ENCODE assay signal across 27 cellular contexts in the genomic region with DNA sequence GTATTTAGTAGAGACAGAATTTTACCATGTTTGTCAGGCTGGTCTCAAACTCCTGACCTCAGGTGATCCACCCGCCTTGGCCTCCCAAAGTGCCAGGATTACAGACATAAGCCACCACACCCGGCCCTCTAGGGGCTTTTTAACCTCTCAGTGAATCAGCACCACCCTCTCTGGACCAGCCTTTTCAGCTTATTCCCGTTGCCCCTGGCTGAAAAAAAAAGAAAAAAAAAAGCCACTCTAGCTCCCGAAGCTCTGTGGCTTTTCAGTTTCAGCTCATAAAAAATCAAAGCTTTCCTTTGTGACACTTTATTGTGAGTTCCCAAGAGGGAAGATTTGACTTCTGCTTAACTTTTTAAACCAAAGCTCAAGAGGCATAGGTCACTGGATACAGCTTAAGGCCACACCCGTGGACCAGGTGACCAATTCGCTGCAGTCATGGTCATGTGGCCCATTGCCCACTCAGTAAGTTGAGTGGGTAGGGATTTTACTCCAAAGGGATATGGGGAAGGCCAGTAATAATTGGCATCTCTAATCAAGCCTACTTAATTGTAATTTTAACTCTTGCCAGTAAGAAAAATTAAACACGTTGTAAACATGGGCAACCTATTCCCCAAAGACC. TPM values are rescaled to one million over a fixed set of nuclear protein-coding genes. Genes with fewer than 3 reads are reported as not detected.
A peak's percentile ranks its signal among the peaks of the same experiment; 100 is the strongest.
DNase-seq lines count a peak whose midpoint lies in the region; ATAC-seq and TF ChIP-seq lines count a peak whose summit lies in the region.
"Had no signal": no experiment of that assay in that cellular context is flagged by ENCODE, and none has a peak within 500 bp of the region (broad histone marks: within the 10 kb centered on the region; RNA-seq: fewer than 3 reads in every experiment).

No MANE protein-coding gene starts in this region.

- DNase-seq in CD1c-positive myeloid dendritic cell (ENCODE audit: extremely low spot score) (peak; percentile 35), ELR (ENCODE audit: low read depth) (peak; percentile 15), PC-3 (no peak), superior temporal gyrus (ENCODE audit: extremely low spot score) (no peak)
- DNase-seq in activated T-cell treated with anti-CD3 and anti-CD28 coated beads, Interleukin-2, amount 50 U/mL, for 4 hours, result no peak
- DNase-seq in activated T-cell treated with anti-CD3 and anti-CD28 coated beads, Interleukin-2, amount 50 U/mL, for 72 hours, result no peak
- DNase-seq: activated CD4-positive, alpha-beta T cell treated with anti-CD3 and anti-CD28 coated beads, Interleukin-2, amount 10 ng/mL, durations not matched to agents 24 days and 14 days; activated CD8-positive, alpha-beta memory T cell treated with anti-CD3 and anti-CD28 coated beads for 24 hours; activated gamma-delta T cell treated with Interleukin-2 at 50 U/mL for 16 hours; activated naive CD8-positive, alpha-beta T cell treated with anti-CD3 and anti-CD28 coated beads, Interleukin-2, amount 10 ng/mL, durations not matched to agents 7 days and 5 days; aorta; CD4-positive, alpha-beta T cell; EL; IMR-90; NCI-H1092 treated with DMSO at 0.1 percent for 48 hours; NCI-H187 treated with DMSO at 0.1 percent for 48 hours; NCI-H510A treated with DMSO at 0.1 percent for 48 hours; sigmoid colon; stimulated activated CD4-positive, alpha-beta T cell treated with anti-CD3 and anti-CD28 coated beads, Interleukin-4, amount 100 ng/mL, for 1 hour; stomach; T1000; thyroid gland had no signal

- POLR2A ChIA-PET in PC-3 (lab: Charles Lee; ENCODE audit: unreplicated experiment), result interaction anchor here (0.6 kb wide), 1 partner anchor 67 kb away, joined by 3 read pairs; no protein-coding TSS in a partner anchor

- no peak overlapping the region for H3K4me3 Mint-ChIP-seq in activated T-cell treated with anti-CD3 and anti-CD28 coated beads, Interleukin-2, amount 50 U/mL, for 4 hours
- no peak overlapping the region for H3K4me3 Mint-ChIP-seq in activated T-cell treated with anti-CD3 and anti-CD28 coated beads, Interleukin-2, amount 50 U/mL, for 72 hours
- H3K4me3 Mint-ChIP-seq: activated CD4-positive, alpha-beta T cell treated with anti-CD3 and anti-CD28 coated beads, Interleukin-2, amount 10 ng/mL, durations not matched to agents 24 days and 14 days; activated naive CD8-positive, alpha-beta T cell treated with anti-CD3 and anti-CD28 coated beads, Interleukin-2, amount 10 ng/mL, durations not matched to agents 7 days and 5 days; CD4-positive, alpha-beta T cell; natural killer cell treated with Interleukin-12 subunit alpha and Interleukin-12 subunit beta and Interleukin-15 and Interleukin-18, amount 100 ng/mL, for 72 hours had no signal

- H3K4me1 ChIP-seq in PC-3 (ENCODE audit: insufficient read depth, low read length) (peaks cover 25% of the 10 kb centered on the region), mucosa of rectum (ENCODE audit: control insufficient read depth in 2 of 2, insufficient read depth in 2 of 2, low read length in 2 of 2) (peaks cover 18 to 27% of the 10 kb centered on the region in 2 donors)
- H3K4me1 ChIP-seq: gastroesophageal sphincter, sigmoid colon, thyroid gland had no signal

- no peaks in the 10 kb centered on the region for H3F3A ChIP-seq in PC-3 (ENCODE audit: low read length, unreplicated experiment)

- no peaks in the 10 kb centered on the region for H3K4me1 Mint-ChIP-seq in activated T-cell treated with anti-CD3 and anti-CD28 coated beads, Interleukin-2, amount 50 U/mL, for 4 hours (ENCODE audit: low read depth)
- no peaks in the 10 kb centered on the region for H3K4me1 Mint-ChIP-seq in activated T-cell treated with anti-CD3 and anti-CD28 coated beads, Interleukin-2, amount 50 U/mL, for 72 hours (ENCODE audit: low read depth)
- H3K4me1 Mint-ChIP-seq: activated CD4-positive, alpha-beta T cell treated with anti-CD3 and anti-CD28 coated beads, Interleukin-2, amount 10 ng/mL, durations not matched to agents 24 days and 14 days; activated naive CD8-positive, alpha-beta T cell treated with anti-CD3 and anti-CD28 coated beads, Interleukin-2, amount 10 ng/mL, durations not matched to agents 7 days and 5 days had no signal

- H3K4me3 ChIP-seq in PC-3 (ENCODE audit: low read length), result no peak overlapping the region
- peak overlapping the region; percentile 11 to 26 for H3K4me3 ChIP-seq in mucosa of rectum (ENCODE audit: low read length in 2 of 2)
- H3K4me3 ChIP-seq: gastroesophageal sphincter, lung, sigmoid colon, stomach, thyroid gland had no signal

- BruUV-seq in PC-3 (replicated peaks; lab: Mats Ljungman, UMichigan), result no TSS peak

- no peaks in the 10 kb centered on the region for H3K36me3 Mint-ChIP-seq in activated T-cell treated with anti-CD3 and anti-CD28 coated beads, Interleukin-2, amount 50 U/mL, for 4 hours (ENCODE audit: insufficient read depth)
- H3K36me3 Mint-ChIP-seq in activated T-cell treated with anti-CD3 and anti-CD28 coated beads, Interleukin-2, amount 50 U/mL, for 72 hours (ENCODE audit: insufficient read depth in 2 of 2), result no peaks in the 10 kb centered on the region
- H3K36me3 Mint-ChIP-seq: activated naive CD8-positive, alpha-beta T cell treated with anti-CD3 and anti-CD28 coated beads, Interleukin-2, amount 10 ng/mL, durations not matched to agents 7 days and 5 days; natural killer cell treated with Interleukin-12 subunit alpha and Interleukin-12 subunit beta and Interleukin-15 and Interleukin-18, amount 100 ng/mL, for 72 hours had no signal

- H3K27ac ChIP-seq in PC-3 (ENCODE audit: low read length) (peak overlapping the region; percentile 58), mucosa of rectum (ENCODE audit: low read depth in 2 of 2, low read length in 2 of 2) (peak overlapping the region; percentile 78 to 84)
- H3K27ac ChIP-seq: gastroesophageal sphincter, sigmoid colon, stomach, thyroid gland had no signal

- no peaks in the 10 kb centered on the region for H3K27me3 Mint-ChIP-seq in activated T-cell treated with anti-CD3 and anti-CD28 coated beads, Interleukin-2, amount 50 U/mL, for 4 hours (ENCODE audit: low read depth)
- H3K27me3 Mint-ChIP-seq in activated T-cell treated with anti-CD3 and anti-CD28 coated beads, Interleukin-2, amount 50 U/mL, for 72 hours (ENCODE audit: low read depth), result no peaks in the 10 kb centered on the region

- H3K79me2 ChIP-seq in PC-3 (ENCODE audit: low read length), result no peaks in the 10 kb centered on the region

- no peak for ATAC-seq in PC-3
- no peak for ATAC-seq in activated T-cell treated with anti-CD3 and anti-CD28 coated beads, Interleukin-2, amount 50 U/mL, for 4 hours
- ATAC-seq in activated T-cell treated with anti-CD3 and anti-CD28 coated beads, Interleukin-2, amount 50 U/mL, for 72 hours (replicated peaks in 1 of 2), result no peak
- ATAC-seq: gastroesophageal sphincter; natural killer cell treated with Interleukin-12 subunit alpha and Interleukin-12 subunit beta and Interleukin-15 and Interleukin-18, amount 100 ng/mL, for 72 hours; Right ventricle myocardium inferior had no signal

- no peak overlapping the region; the same call in 1 of the 2 replicates for H2AFZ ChIP-seq in PC-3 (ENCODE audit: low read length)

- CTCF ChIA-PET in PC-3 (lab: Charles Lee), result interaction anchor here (1.0 to 1.1 kb wide), 2 partner anchors 24 to 46 kb away, joined by 6 to 8 read pairs; no protein-coding TSS in a partner anchor

- H3K9me2 ChIP-seq in PC-3 (replicated peaks; ENCODE audit: low read length), result no peaks in the 10 kb centered on the region

- H3K27ac Mint-ChIP-seq in activated T-cell treated with anti-CD3 and anti-CD28 coated beads, Interleukin-2, amount 50 U/mL, for 72 hours, result no peak overlapping the region
- H3K27ac Mint-ChIP-seq: activated CD4-positive, alpha-beta T cell treated with anti-CD3 and anti-CD28 coated beads, Interleukin-2, amount 10 ng/mL, durations not matched to agents 24 days and 14 days; activated naive CD8-positive, alpha-beta T cell treated with anti-CD3 and anti-CD28 coated beads, Interleukin-2, amount 10 ng/mL, durations not matched to agents 7 days and 5 days; CD4-positive, alpha-beta T cell; natural killer cell treated with Interleukin-12 subunit alpha and Interleukin-12 subunit beta and Interleukin-15 and Interleukin-18, amount 100 ng/mL, for 72 hours had no signal

- intact Hi-C loops in PC-3 (cut with micrococcal nuclease), result loop anchor here (1.0 to 2.0 kb wide), 2 partner anchors 53 to 68 kb away; no protein-coding TSS in a partner anchor

- H4K20me1 ChIP-seq in PC-3 (ENCODE audit: low read length), result no peaks in the 10 kb centered on the region

- H3K36me3 ChIP-seq in PC-3 (ENCODE audit: low read depth, low read length), result no peaks in the 10 kb centered on the region
- H3K36me3 ChIP-seq in mucosa of rectum (ENCODE audit: control insufficient read depth in 2 of 2, insufficient read depth in 2 of 2, low read length in 2 of 2), result no peaks in the 10 kb centered on the region
- H3K36me3 ChIP-seq: gastroesophageal sphincter, sigmoid colon, stomach, thyroid gland had no signal

- peak overlapping the region; percentile 3; the same call in 1 of the 2 replicates for H3K4me2 ChIP-seq in PC-3 (ENCODE audit: low read length)

- H3K9me3 ChIP-seq in PC-3 (ENCODE audit: low read length) (no peaks in the 10 kb centered on the region), mucosa of rectum (ENCODE audit: control insufficient read depth in 2 of 2, low read length in 2 of 2) (no peaks in the 10 kb centered on the region)
- H3K9me3 ChIP-seq: sigmoid colon, stomach, thyroid gland had no signal

- peak overlapping the region; percentile 19; the same call in 1 of the 2 replicates for H3K9ac ChIP-seq in PC-3 (ENCODE audit: low read length)
- H3K9ac ChIP-seq in mucosa of rectum (ENCODE audit: low read depth in 1 of 2, low read length in 2 of 2), result peak overlapping the region in 1 of 2 donors; percentile 57

- H3K27me3 ChIP-seq in PC-3 (ENCODE audit: low read length), result no peaks in the 10 kb centered on the region
- H3K27me3 ChIP-seq in mucosa of rectum (ENCODE audit: control insufficient read depth in 2 of 2, insufficient read depth in 2 of 2, low read length in 2 of 2), result no peaks in the 10 kb centered on the region
- H3K27me3 ChIP-seq: stomach, thyroid gland had no signal

- no peak for TF ChIP-seq CTCF in PC-3 (conservative IDR thresholded peaks at IDR 0.05; ENCODE audit: low read depth, low read length)

- H3K9me3 Mint-ChIP-seq in activated T-cell treated with anti-CD3 and anti-CD28 coated beads, Interleukin-2, amount 50 U/mL, for 4 hours, result no peaks in the 10 kb centered on the region
- no peaks in the 10 kb centered on the region for H3K9me3 Mint-ChIP-seq in activated T-cell treated with anti-CD3 and anti-CD28 coated beads, Interleukin-2, amount 50 U/mL, for 72 hours
- H3K9me3 Mint-ChIP-seq: activated CD4-positive, alpha-beta T cell treated with anti-CD3 and anti-CD28 coated beads, Interleukin-2, amount 10 ng/mL, durations not matched to agents 24 days and 14 days; activated naive CD8-positive, alpha-beta T cell treated with anti-CD3 and anti-CD28 coated beads, Interleukin-2, amount 10 ng/mL, durations not matched to agents 7 days and 5 days; CD4-positive, alpha-beta T cell; natural killer cell treated with Interleukin-12 subunit alpha and Interleukin-12 subunit beta and Interleukin-15 and Interleukin-18, amount 100 ng/mL, for 72 hours had no signal

RNA-seq across cellular contexts. Expression of a gene that starts 46.6 kb away (rescaled TPM):
- total RNA-seq in PC-3 (2014; rRNA removed), result 26.0 and 36.8 TPM in 2 replicates
- 10 to 100 TPM; 45.6 to 51.7 (median 51.0) TPM for total RNA-seq in activated T-cell treated with anti-CD3 and anti-CD28 coated beads, Interleukin-2, amount 50 U/mL, for 4 hours
- 10 to 100 TPM; 59.9 to 61.6 TPM for total RNA-seq in activated T-cell treated with anti-CD3 and anti-CD28 coated beads, Interleukin-2, amount 50 U/mL, for 72 hours

Comparison
In these comparisons a context has a peak if more than half of its experiments do, and no peak if none do; other contexts are left out.
1. DNase-seq: peak in CD1c-positive myeloid dendritic cell (single experiment) and ELR (single experiment); none in PC-3 (single experiment), activated T-cell treated with anti-CD3 and anti-CD28 coated beads, Interleukin-2, amount 50 U/mL, for 4 hours (single experiment), superior temporal gyrus (single experiment) and activated T-cell treated with anti-CD3 and anti-CD28 coated beads, Interleukin-2, amount 50 U/mL, for 72 hours (0 of 2).